ENCODE assay signal across 12 cellular contexts in genomic region chr3:195806211-195806915, GRCh38. TPM values are rescaled to one million over a fixed set of nuclear protein-coding genes. Genes with fewer than 3 reads are reported as not detected.
A peak's percentile ranks its signal among the peaks of the same experiment; 100 is the strongest.
DNase-seq lines count a peak whose midpoint lies in the region; FAIRE-seq and TF ChIP-seq lines count a peak whose summit lies in the region.
"Had no signal": no experiment of that assay in that cellular context is flagged by ENCODE, and none has a peak within 500 bp of the region (broad histone marks: within the 10 kb centered on the region; RNA-seq: fewer than 3 reads in every experiment).

No MANE protein-coding gene starts in this region.

- peaks cover 3% of the 10 kb centered on the region for H3K27me3 Mint-ChIP-seq in T-helper 2 cell treated with Interferon-gamma antibody and Interleukin-4, amounts not matched to agents 5 μg/mL and 100 μg/mL, for 36 hours (ENCODE audit: low read depth)
- H3K27me3 Mint-ChIP-seq in nephron progenitor cell (ENCODE audit: low read depth, poor library complexity) = peaks cover 25% of the 10 kb centered on the region

- FAIRE-seq in H54 (lab: Jason Lieb, UNC) = no peak
- FAIRE-seq: G401.6 had no signal

- peaks cover 51% of the 10 kb centered on the region for H3K4me1 Mint-ChIP-seq in T-helper 2 cell treated with Interferon-gamma antibody and Interleukin-4, amounts not matched to agents 5 μg/mL and 100 μg/mL, for 36 hours (ENCODE audit: low read depth)
- H3K4me1 Mint-ChIP-seq in nephron progenitor cell = peaks cover 88% of the 10 kb centered on the region

- no peak for TF ChIP-seq CTCF in nephron progenitor cell (IDR thresholded peaks at IDR 0.05)

- H3K36me3 Mint-ChIP-seq in T-helper 2 cell treated with Interferon-gamma antibody and Interleukin-4, amounts not matched to agents 5 μg/mL and 100 μg/mL, for 36 hours (ENCODE audit: low read depth) = peaks cover 24% of the 10 kb centered on the region
- H3K36me3 Mint-ChIP-seq in nephron progenitor cell (ENCODE audit: low read depth) = no peaks in the 10 kb centered on the region

- peak overlapping the region; percentile 68 for H3K4me3 Mint-ChIP-seq in T-helper 2 cell treated with Interferon-gamma antibody and Interleukin-4, amounts not matched to agents 5 μg/mL and 100 μg/mL, for 36 hours
- no peak overlapping the region for H3K4me3 Mint-ChIP-seq in nephron progenitor cell

- H3K9me3 Mint-ChIP-seq in T-helper 2 cell treated with Interferon-gamma antibody and Interleukin-4, amounts not matched to agents 5 μg/mL and 100 μg/mL, for 36 hours = peaks cover 10% of the 10 kb centered on the region
- no peaks in the 10 kb centered on the region for H3K9me3 Mint-ChIP-seq in nephron progenitor cell

- peak overlapping the region; percentile 85 for H3K27ac Mint-ChIP-seq in T-helper 2 cell treated with Interferon-gamma antibody and Interleukin-4, amounts not matched to agents 5 μg/mL and 100 μg/mL, for 36 hours
- H3K27ac Mint-ChIP-seq in nephron progenitor cell = peak overlapping the region; percentile 87

- no peak for DNase-seq in T-helper 2 cell treated with Interferon-gamma antibody and Interleukin-4, amounts not matched to agents 5 μg/mL and 100 μg/mL, for 36 hours (ENCODE audit: low spot score)
- DNase-seq in T-helper 2 cell = no peak
- DNase-seq in NAMALWA (ENCODE audit: low spot score) = peak; percentile 43
- peak; percentile 11 to 75 for DNase-seq in dermis microvascular lymphatic vessel endothelial cell (ENCODE audit: low read depth in 2 of 2)
- DNase-seq in nephron progenitor cell = no peak
- no peak for DNase-seq in mesenteric fat pad (ENCODE audit: low spot score)
- no peak for DNase-seq in activated T-cell treated with anti-CD3 and anti-CD28 coated beads, Interleukin-2, amount 50 U/mL, for 48 hours
- DNase-seq in H54 (ENCODE audit: insufficient read length, low spot score) = no peak
- DNase-seq: NCI-H2081 had no signal

- TF ChIP-seq POLR2A in H54 (IDR thresholded peaks at IDR 0.05; ENCODE audit: low read depth, low read length) = no peak

RNA-seq across cellular contexts. Expression of gene MUC4, which starts 5.4 kb away (rescaled TPM):
- total RNA-seq in dermis microvascular lymphatic vessel endothelial cell (not detected in 2 replicates), mesenteric fat pad (not detected)
- total RNA-seq: fibroblast of villous mesenchyme, subcutaneous adipose tissue had no signal

Comparison
In these comparisons a context has a peak if more than half of its experiments do, and no peak if none do; other contexts are left out.
1. DNase-seq: peak in NAMALWA (single experiment) and dermis microvascular lymphatic vessel endothelial cell (2 of 2); none in T-helper 2 cell treated with Interferon-gamma antibody and Interleukin-4, amounts not matched to agents 5 μg/mL and 100 μg/mL, for 36 hours (single experiment), T-helper 2 cell (0 of 5), nephron progenitor cell (single experiment), mesenteric fat pad (single experiment), activated T-cell treated with anti-CD3 and anti-CD28 coated beads, Interleukin-2, amount 50 U/mL, for 48 hours (0 of 2) and H54 (single experiment).